7 cellular contexts compared by ENCODE assay signal in the genomic region with DNA sequence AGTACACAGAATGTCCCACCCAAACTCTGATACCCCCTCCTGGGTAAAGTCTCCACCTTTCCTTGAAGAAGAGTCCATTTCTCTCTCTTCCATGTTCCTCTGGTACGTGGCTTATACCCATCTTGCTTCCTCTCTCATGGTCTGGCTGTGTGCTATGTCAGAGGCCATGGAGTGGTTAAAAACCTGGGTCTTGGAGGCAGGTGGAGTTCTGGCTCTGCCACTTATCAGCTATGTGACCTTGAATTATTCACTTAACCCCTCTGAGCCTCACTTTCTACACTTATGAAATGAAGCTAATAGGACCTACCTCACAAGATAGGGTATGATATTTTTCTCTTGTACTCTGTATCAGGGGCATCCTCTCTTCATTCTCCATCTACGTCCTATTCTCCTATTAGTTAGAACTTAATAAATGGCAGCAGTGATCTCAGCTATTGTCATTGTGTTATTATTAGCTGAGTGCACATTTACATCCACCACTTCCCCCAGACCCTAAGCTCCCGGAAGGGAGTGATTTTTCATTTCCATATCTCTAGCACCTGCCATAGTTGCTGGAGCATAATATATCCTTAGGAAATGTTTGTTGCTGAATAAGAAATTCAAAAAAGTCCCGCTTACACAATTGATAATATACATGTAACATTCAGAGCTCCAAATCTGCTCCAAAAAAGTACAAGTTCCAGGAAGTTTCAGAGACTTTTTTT. TPM values are rescaled to one million over a fixed set of nuclear protein-coding genes. Genes with fewer than 3 reads are reported as not detected.
"Had no signal": no experiment of that assay in that cellular context is flagged by ENCODE, and none has a peak within 500 bp of the region (broad histone marks: within the 10 kb centered on the region; RNA-seq: fewer than 3 reads in every experiment).

No MANE protein-coding gene starts in this region.

- ATAC-seq: K562 had no signal

- H3K27ac ChIP-seq: HL-60 had no signal

- FAIRE-seq: HTR-8/SVneo, K562 had no signal

- DNase-seq: IMR-90, KBM-7 had no signal

- H3K4me3 ChIP-seq: K562 had no signal

RNA-seq across cellular contexts. Expression of a gene that starts 59.8 kb away (rescaled TPM):
- total RNA-seq: HT-29, IMR-90, K562 had no signal
- polyA plus RNA-seq: IgD-negative memory B cell, K562 had no signal
